1 cellular context compared by ENCODE assay signal in the genomic region with DNA sequence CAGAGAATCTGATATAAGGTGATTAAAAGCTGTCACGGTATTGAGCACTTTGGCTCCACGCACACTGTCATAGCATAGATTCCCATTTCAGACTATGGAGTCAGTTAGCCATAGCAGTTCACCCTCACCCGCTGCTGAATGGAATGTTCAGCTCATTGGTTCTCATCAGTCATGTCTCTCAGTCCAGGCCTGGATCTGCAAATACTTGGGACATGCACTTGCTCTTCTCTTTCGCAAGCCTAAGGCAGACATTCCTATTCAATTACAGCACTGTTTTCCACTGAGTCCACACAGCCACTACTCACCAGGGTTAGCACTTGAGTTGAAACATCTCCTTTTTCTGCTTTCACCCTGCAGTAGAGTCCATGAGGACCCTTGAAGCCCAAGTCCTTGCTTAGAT.
A peak's percentile ranks its signal among the peaks of the same experiment; 100 is the strongest.
TF ChIP-seq lines count a peak whose summit lies in the region.

No MANE protein-coding gene starts in this region.

TF ChIP-seq in IMR-90, 13 proteins besides CTCF, POLR2A, EP300 and RAD21:
- TF ChIP-seq, protein P1, sequence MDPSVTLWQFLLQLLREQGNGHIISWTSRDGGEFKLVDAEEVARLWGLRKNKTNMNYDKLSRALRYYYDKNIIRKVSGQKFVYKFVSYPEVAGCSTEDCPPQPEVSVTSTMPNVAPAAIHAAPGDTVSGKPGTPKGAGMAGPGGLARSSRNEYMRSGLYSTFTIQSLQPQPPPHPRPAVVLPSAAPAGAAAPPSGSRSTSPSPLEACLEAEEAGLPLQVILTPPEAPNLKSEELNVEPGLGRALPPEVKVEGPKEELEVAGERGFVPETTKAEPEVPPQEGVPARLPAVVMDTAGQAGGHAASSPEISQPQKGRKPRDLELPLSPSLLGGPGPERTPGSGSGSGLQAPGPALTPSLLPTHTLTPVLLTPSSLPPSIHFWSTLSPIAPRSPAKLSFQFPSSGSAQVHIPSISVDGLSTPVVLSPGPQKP (IDR thresholded peaks at IDR 0.05; ENCODE audit: borderline replicate concordance, low read depth, low read length), result no peak
- no peak for TF ChIP-seq FOS (IDR thresholded peaks at IDR 0.05; ENCODE audit: low read depth, low read length)
- no peak for TF ChIP-seq BHLHE40 (IDR thresholded peaks at IDR 0.05; ENCODE audit: low read depth, low read length)
- no peak for TF ChIP-seq CHD1 (IDR thresholded peaks at IDR 0.05; ENCODE audit: low read depth, low read length)
- TF ChIP-seq CEBPB (IDR thresholded peaks at IDR 0.05; ENCODE audit: low read depth, low read length), result peak; percentile 95
